In genomic region chr9:93184439-93185221, GRCh38 we compare ENCODE assay signal across 8 cellular contexts. TPM values are rescaled to one million over a fixed set of nuclear protein-coding genes. Genes with fewer than 3 reads are reported as not detected.
A peak's percentile ranks its signal among the peaks of the same experiment; 100 is the strongest.
DNase-seq lines count a peak whose midpoint lies in the region; ATAC-seq and TF ChIP-seq lines count a peak whose summit lies in the region.

No MANE protein-coding gene starts in this region.

- WGBS in body of pancreas, 2 donors, result 0 to 2% methylated on average over 2 to 87 of the region's 87 CpGs

- intact Hi-C loops in body of pancreas (cut with DNase I), result loop anchor here (10.0 kb wide), 1 partner anchor 270 kb away; the partner anchor contains the start of genes FAM120A and FAM120AOS

- H3K36me3 ChIP-seq in BE2C, result no peaks in the 10 kb centered on the region
- H3K36me3 ChIP-seq in body of pancreas (replicated peaks in 1 of 2; ENCODE audit: insufficient read depth in 1 of 2, low read depth in 2 of 2), result no peaks in the 10 kb centered on the region
- H3K36me3 ChIP-seq in mucosa of rectum (ENCODE audit: control insufficient read depth in 2 of 2, insufficient read depth in 2 of 2, low read length in 2 of 2), result no peaks in the 10 kb centered on the region

- TF ChIP-seq POLR2A in body of pancreas (IDR thresholded peaks at IDR 0.05), result no peak

- H3K4me3 ChIP-seq in BE2C (ENCODE audit: low read depth, low read length) (peak overlapping the region; percentile 26), body of pancreas (peak overlapping the region in 1 of 2 donors; percentile 53), mucosa of rectum (ENCODE audit: low read length in 2 of 2) (peak overlapping the region; percentile 67 to 72)

- ATAC-seq in body of pancreas (peak; percentile 26), HG03159 (IDR thresholded peaks at IDR 0.05; ENCODE audit: unreplicated experiment) (no peak), GM18502 (IDR thresholded peaks at IDR 0.05; ENCODE audit: poor library complexity, unreplicated experiment) (no peak)

- H3K27ac ChIP-seq in body of pancreas (peak overlapping the region; percentile 69 to 90 (median 84)), mucosa of rectum (ENCODE audit: low read depth in 2 of 2, low read length in 2 of 2) (peak overlapping the region; percentile 50 to 58)

- DNase-seq in BE2C (no peak), HuH-7.5 (ENCODE audit: low spot score) (peak; percentile 95), body of pancreas (peak in 2 of 4 donors; percentile 38 to 49), mesenteric fat pad (ENCODE audit: low spot score) (no peak), NCI-H187 (lab: John Stamatoyannopoulos, UW) (no peak)

- H3K9me3 ChIP-seq in BE2C, result no peaks in the 10 kb centered on the region
- H3K9me3 ChIP-seq in body of pancreas, result no peaks in the 10 kb centered on the region
- H3K9me3 ChIP-seq in mucosa of rectum (ENCODE audit: control insufficient read depth in 2 of 2, low read length in 2 of 2), result no peaks in the 10 kb centered on the region

- no peaks in the 10 kb centered on the region for H3K4me1 ChIP-seq in BE2C
- H3K4me1 ChIP-seq in body of pancreas, result peaks cover 71% of the 10 kb centered on the region
- peaks cover 29 to 44% of the 10 kb centered on the region in 2 donors for H3K4me1 ChIP-seq in mucosa of rectum (ENCODE audit: control insufficient read depth in 2 of 2, insufficient read depth in 2 of 2, low read length in 2 of 2)

- no peak for TF ChIP-seq CTCF in BE2C (IDR thresholded peaks at IDR 0.05; ENCODE audit: low read depth, low read length)
- TF ChIP-seq CTCF in body of pancreas (IDR thresholded peaks at IDR 0.05), result no peak

- peaks cover 9% of the 10 kb centered on the region for H3K27me3 ChIP-seq in BE2C
- no peaks in the 10 kb centered on the region for H3K27me3 ChIP-seq in body of pancreas
- H3K27me3 ChIP-seq in mucosa of rectum (ENCODE audit: control insufficient read depth in 2 of 2, insufficient read depth in 2 of 2, low read length in 2 of 2), result peaks cover 3 to 6% of the 10 kb centered on the region in 2 donors

- H3K9ac ChIP-seq in mucosa of rectum (ENCODE audit: low read depth in 1 of 2, low read length in 2 of 2), result peak overlapping the region; percentile 52 to 77

RNA-seq across cellular contexts. Expression of gene WNK2, which starts 0.7 kb away (rescaled TPM):
- 7.2 TPM for polyA plus RNA-seq in BE2C (2012; ENCODE audit: insufficient read depth, insufficient read length, low read depth)
- total RNA-seq in body of pancreas, result 100 to 1,000 TPM in 1 of 2 donors, 10 to 100 TPM in 1; 85.4 to 173 TPM
- total RNA-seq in mesenteric fat pad, result 1.1 TPM

RNA-seq across cellular contexts. Expression of gene NINJ1, which starts 50.6 kb away (rescaled TPM):
- polyA plus RNA-seq in BE2C (2012; ENCODE audit: insufficient read depth, insufficient read length, low read depth), result 104 TPM
- 10 to 100 TPM; 32.6 to 32.9 TPM for total RNA-seq in body of pancreas
- total RNA-seq in mesenteric fat pad, result 58.8 TPM

Comparison
In these comparisons a context has a peak if more than half of its experiments do, and no peak if none do; other contexts are left out.
1. RNA of gene WNK2, which starts 0.7 kb away (total RNA-seq): 85.4 to 173 TPM in body of pancreas; 1.1 TPM in mesenteric fat pad (single experiment); every median in the first group is over 10 times any median in the second.